ENCODE assay signal across 16 cellular contexts in the genomic region with DNA sequence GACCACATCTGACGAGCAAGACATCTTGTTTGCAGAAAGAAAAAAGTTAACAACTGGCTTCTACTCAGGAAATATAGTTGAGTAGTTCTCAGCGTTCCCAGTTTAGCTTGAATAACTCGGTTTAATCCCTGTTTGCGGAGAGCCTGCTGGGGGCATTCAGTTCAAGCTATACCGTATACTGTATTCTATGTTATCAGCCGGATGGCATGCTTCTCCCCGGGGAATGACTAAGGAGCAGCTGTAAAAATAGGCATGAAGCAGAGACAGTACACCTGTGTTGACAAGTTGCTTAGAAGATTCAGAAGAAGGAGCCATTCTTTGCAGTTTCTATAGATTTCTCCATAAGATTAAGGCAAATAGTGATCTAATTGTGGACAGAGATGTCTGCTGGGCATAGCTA.
DNase-seq lines count a peak whose midpoint lies in the region; TF ChIP-seq lines count a peak whose summit lies in the region.
"Had no signal": no experiment of that assay in that cellular context is flagged by ENCODE, and none has a peak within 500 bp of the region (broad histone marks: within the 10 kb centered on the region; RNA-seq: fewer than 3 reads in every experiment).

No MANE protein-coding gene starts in this region.

- DNase-seq in MCF 10A (ENCODE audit: unreplicated experiment) = no peak
- no peak for DNase-seq in breast epithelium (ENCODE audit: low spot score in 2 of 2)
- peak; percentile 75 to 85 for DNase-seq in SJCRH30
- DNase-seq in mesenchymal stem cell = no peak
- no peak for DNase-seq in A172 (ENCODE audit: low spot score)
- DNase-seq in kidney tubule cell (ENCODE audit: low spot score) = no peak
- DNase-seq: 8988T; Caco-2; CD4-positive, CD25-positive, alpha-beta regulatory T cell; CD8-positive, alpha-beta T cell; DMS153; DND-41; GOT3; HFFc6 had no signal

- no TSS peak for BruUV-seq in MCF 10A (replicated peaks; lab: Mats Ljungman, UMichigan)

- H3K4me3 Mint-ChIP-seq in MCF 10A (ENCODE audit: unreplicated experiment) = no peak overlapping the region
- H3K4me3 Mint-ChIP-seq: CD4-positive, CD25-positive, alpha-beta regulatory T cell; CD8-positive, alpha-beta T cell; HFFc6 had no signal

- H3K4me1 ChIP-seq in breast epithelium = no peaks in the 10 kb centered on the region
- peaks cover 33% of the 10 kb centered on the region for H3K4me1 ChIP-seq in SJCRH30
- peaks cover 2% of the 10 kb centered on the region for H3K4me1 ChIP-seq in mesenchymal stem cell (ENCODE audit: control insufficient read depth, insufficient read depth, low read depth, low read length)
- H3K4me1 ChIP-seq: HAP-1 had no signal

- H2BK5ac ChIP-seq in mesenchymal stem cell (ENCODE audit: low read depth, low read length, poor library complexity, severe bottlenecking) = no peak overlapping the region

- H3K79me1 ChIP-seq in mesenchymal stem cell (replicated peaks; ENCODE audit: low read length, poor library complexity, severe bottlenecking) = no peaks in the 10 kb centered on the region

- H3K9ac ChIP-seq in mesenchymal stem cell (ENCODE audit: low read length) = no peak overlapping the region

- H3K9me3 ChIP-seq in breast epithelium (no peaks in the 10 kb centered on the region), SJCRH30 (replicated peaks) (no peaks in the 10 kb centered on the region), mesenchymal stem cell (ENCODE audit: control insufficient read depth, low read length) (no peaks in the 10 kb centered on the region)
- H3K9me3 ChIP-seq: Caco-2, HAP-1 had no signal

- H3K27ac ChIP-seq in breast epithelium (no peak overlapping the region), SJCRH30 (peak overlapping the region; percentile 53), mesenchymal stem cell (ENCODE audit: low read length, poor library complexity, severe bottlenecking) (peak overlapping the region; percentile 58)
- H3K27ac ChIP-seq: C4-2B had no signal

- no peak overlapping the region for H3K23ac ChIP-seq in mesenchymal stem cell (ENCODE audit: low read length in 2 of 2)

- intact Hi-C loops in MCF 10A (cut with micrococcal nuclease) = no loop called here
- intact Hi-C loops in breast epithelium (cut with DNase I; ENCODE audit: low total_unique reads) = no loop called here

- no peak overlapping the region for H2BK120ac ChIP-seq in mesenchymal stem cell (ENCODE audit: low read depth, low read length)

- CTCF ChIA-PET in MCF 10A (lab: Yijun Ruan, JAX) = no interaction called here

- no peak overlapping the region for H3K18ac ChIP-seq in mesenchymal stem cell (ENCODE audit: low read depth in 1 of 2, low read length in 2 of 2)

- POLR2A ChIA-PET in MCF 10A (lab: Yijun Ruan, JAX) = interaction anchor here (0.6 to 1.5 kb wide), 2 partner anchors 15 to 198 kb away, joined by 3 to 4 read pairs; no protein-coding TSS in a partner anchor

- H2AFZ ChIP-seq in mesenchymal stem cell (ENCODE audit: low read depth, low read length) = no peak overlapping the region

- H3K36me3 ChIP-seq in breast epithelium = no peaks in the 10 kb centered on the region
- H3K36me3 ChIP-seq in SJCRH30 = no peaks in the 10 kb centered on the region
- H3K36me3 ChIP-seq in mesenchymal stem cell (ENCODE audit: control insufficient read depth in 1 of 2, insufficient read depth in 2 of 2, low read depth in 1 of 2, low read length in 2 of 2) = no peaks in the 10 kb centered on the region
- H3K36me3 ChIP-seq: HAP-1 had no signal

- no peak for TF ChIP-seq POLR2A in breast epithelium (IDR thresholded peaks at IDR 0.05)

- no peak overlapping the region for H4K8ac ChIP-seq in mesenchymal stem cell (ENCODE audit: low read length)

- H3K27me3 ChIP-seq in breast epithelium (no peaks in the 10 kb centered on the region), SJCRH30 (no peaks in the 10 kb centered on the region), mesenchymal stem cell (ENCODE audit: control insufficient read depth in 1 of 2, insufficient read depth in 1 of 2, low read length in 2 of 2) (no peaks in the 10 kb centered on the region)

- H3K27me3 Mint-ChIP-seq in MCF 10A (ENCODE audit: insufficient read depth, unreplicated experiment) = no peaks in the 10 kb centered on the region
- H3K27me3 Mint-ChIP-seq: CD4-positive, CD25-positive, alpha-beta regulatory T cell had no signal

- no peak overlapping the region for H3K4me3 ChIP-seq in breast epithelium
- no peak overlapping the region for H3K4me3 ChIP-seq in SJCRH30
- H3K4me3 ChIP-seq in mesenchymal stem cell (ENCODE audit: insufficient read depth in 1 of 2, low read depth in 1 of 2, low read length in 2 of 2) = no peak overlapping the region
- H3K4me3 ChIP-seq: HAP-1 had no signal

- no peaks in the 10 kb centered on the region for H3K36me3 Mint-ChIP-seq in MCF 10A (ENCODE audit: insufficient read depth, unreplicated experiment)
- H3K36me3 Mint-ChIP-seq: CD4-positive, CD25-positive, alpha-beta regulatory T cell; CD8-positive, alpha-beta T cell had no signal

- no peak overlapping the region for H3K14ac ChIP-seq in mesenchymal stem cell (ENCODE audit: low read length in 2 of 2)

- H4K91ac ChIP-seq in mesenchymal stem cell (ENCODE audit: low read length) = no peak overlapping the region

- no peaks in the 10 kb centered on the region for H3K9me3 Mint-ChIP-seq in MCF 10A (ENCODE audit: unreplicated experiment)

- WGBS in mesenchymal stem cell = 78% methylated on average over 7 of the region's 7 CpGs

- H3K27ac Mint-ChIP-seq in MCF 10A (ENCODE audit: low read depth, unreplicated experiment) = peak overlapping the region; percentile 61
- H3K27ac Mint-ChIP-seq: CD4-positive, CD25-positive, alpha-beta regulatory T cell; CD8-positive, alpha-beta T cell; HFFc6 had no signal

- no peak overlapping the region for H3K4ac ChIP-seq in mesenchymal stem cell (ENCODE audit: low read depth in 1 of 2, low read length in 2 of 2)

- H2BK15ac ChIP-seq in mesenchymal stem cell (ENCODE audit: low read depth, poor library complexity, severe bottlenecking) = no peak overlapping the region

- H2AK5ac ChIP-seq in mesenchymal stem cell (ENCODE audit: low read length, severe bottlenecking) = no peak overlapping the region

- no peak for TF ChIP-seq CTCF in MCF 10A (IDR thresholded peaks at IDR 0.05; ENCODE audit: unreplicated experiment)
- TF ChIP-seq CTCF in breast epithelium (IDR thresholded peaks at IDR 0.05) = no peak

- H3K4me2 ChIP-seq in mesenchymal stem cell (ENCODE audit: low read length, poor library complexity, severe bottlenecking) = no peak overlapping the region

- no peak overlapping the region for H2BK12ac ChIP-seq in mesenchymal stem cell (ENCODE audit: low read length in 2 of 2)

- peaks cover 23% of the 10 kb centered on the region for H3K4me1 Mint-ChIP-seq in MCF 10A (ENCODE audit: insufficient read depth, unreplicated experiment)

Comparison
In these comparisons a context has a peak if more than half of its experiments do, and no peak if none do; other contexts are left out.
1. DNase-seq: peak in SJCRH30 (2 of 2); none in MCF 10A (single experiment), breast epithelium (0 of 2), mesenchymal stem cell (single experiment), A172 (single experiment) and kidney tubule cell (single experiment).
2. H3K27ac ChIP-seq: peak in SJCRH30 (single experiment) and mesenchymal stem cell (single experiment); none in breast epithelium (0 of 2).